ENCODE assay signal across 19 cellular contexts in genomic region chr14:32419429-32419828, GRCh38.
DNase-seq lines count a peak whose midpoint lies in the region; ATAC-seq and TF ChIP-seq lines count a peak whose summit lies in the region.
"Had no signal": no experiment of that assay in that cellular context is flagged by ENCODE, and none has a peak within 500 bp of the region (broad histone marks: within the 10 kb centered on the region; RNA-seq: fewer than 3 reads in every experiment).

No MANE protein-coding gene starts in this region.

- no peaks in the 10 kb centered on the region for H3K27me3 ChIP-seq in ACC112 (ENCODE audit: insufficient read depth, low read length)
- no peaks in the 10 kb centered on the region for H3K27me3 ChIP-seq in RWPE2 (ENCODE audit: insufficient read depth, poor library complexity, severe bottlenecking)
- H3K27me3 ChIP-seq: BE2C had no signal

- H3K27ac ChIP-seq in ACC112 (ENCODE audit: low read depth, low read length) (peak overlapping the region; percentile 82), RWPE2 (ENCODE audit: poor library complexity, severe bottlenecking) (peak overlapping the region; percentile 48)
- H3K27ac ChIP-seq: 22Rv1, GM23248 had no signal

- no peaks in the 10 kb centered on the region for H3K9me3 ChIP-seq in RWPE2 (ENCODE audit: severe bottlenecking)
- H3K9me3 ChIP-seq: BE2C had no signal

- H3K36me3 ChIP-seq in ACC112 (ENCODE audit: insufficient read depth, low read length) = no peaks in the 10 kb centered on the region
- no peaks in the 10 kb centered on the region for H3K36me3 ChIP-seq in RWPE2 (ENCODE audit: low read depth)
- H3K36me3 ChIP-seq: BE2C had no signal

- DNase-seq in DMS53 (lab: John Stamatoyannopoulos, UW) = peak; percentile 36
- DNase-seq in DMS53 treated with DMSO at 0.1 percent for 48 hours (lab: John Stamatoyannopoulos, UW; ENCODE audit: unreplicated experiment) = no peak
- DNase-seq in RWPE2 (ENCODE audit: low spot score) = no peak
- peak; percentile 15 for DNase-seq in iris pigment epithelial cell (ENCODE audit: low read depth)
- DNase-seq in NCI-H1694 (lab: John Stamatoyannopoulos, UW) = no peak
- DNase-seq: BE2C; Calu3; CD4-positive, alpha-beta T cell; DMS79 treated with DMSO at 0.1 percent for 48 hours; GM23248; NCI-H1436 treated with DMSO at 0.1 percent for 48 hours; NCI-H774; SHP77 treated with DMSO at 0.1 percent for 48 hours had no signal

- ATAC-seq in RWPE2 (ENCODE audit: low read depth) (no peak), HG02981 (IDR thresholded peaks at IDR 0.05; ENCODE audit: unreplicated experiment) (no peak), HG03135 (IDR thresholded peaks at IDR 0.05; ENCODE audit: unreplicated experiment) (no peak)
- ATAC-seq: K562, Panc1 had no signal

- H3K79me2 ChIP-seq in ACC112 (ENCODE audit: control insufficient read depth, insufficient read depth, low read length, unreplicated experiment) = no peaks in the 10 kb centered on the region

- peak overlapping the region; percentile 83 for H2AFZ ChIP-seq in ACC112 (ENCODE audit: low read length, unreplicated experiment)
- H2AFZ ChIP-seq: GM23248 had no signal

- H3K4me3 ChIP-seq in ACC112 (ENCODE audit: low read depth, low read length) (no peak overlapping the region), RWPE2 (ENCODE audit: severe bottlenecking) (no peak overlapping the region)
- H3K4me3 ChIP-seq: GM23248, K562 had no signal

- TF ChIP-seq CTCF in RWPE2 (IDR thresholded peaks at IDR 0.05; ENCODE audit: poor library complexity, severe bottlenecking) = no peak

- H3K4me1 ChIP-seq in ACC112 (ENCODE audit: control insufficient read depth, insufficient read depth, low read length, unreplicated experiment) = peaks cover 33% of the 10 kb centered on the region
- H3K4me1 ChIP-seq in RWPE2 (ENCODE audit: insufficient read depth, poor library complexity, severe bottlenecking) = peaks cover 36% of the 10 kb centered on the region

Comparison
In these comparisons a context has a peak if more than half of its experiments do, and no peak if none do; other contexts are left out.
1. DNase-seq: peak in DMS53 (single experiment) and iris pigment epithelial cell (single experiment); none in DMS53 treated with DMSO at 0.1 percent for 48 hours (single experiment), RWPE2 (single experiment) and NCI-H1694 (single experiment).